1 cellular context compared by ENCODE assay signal in the genomic region with DNA sequence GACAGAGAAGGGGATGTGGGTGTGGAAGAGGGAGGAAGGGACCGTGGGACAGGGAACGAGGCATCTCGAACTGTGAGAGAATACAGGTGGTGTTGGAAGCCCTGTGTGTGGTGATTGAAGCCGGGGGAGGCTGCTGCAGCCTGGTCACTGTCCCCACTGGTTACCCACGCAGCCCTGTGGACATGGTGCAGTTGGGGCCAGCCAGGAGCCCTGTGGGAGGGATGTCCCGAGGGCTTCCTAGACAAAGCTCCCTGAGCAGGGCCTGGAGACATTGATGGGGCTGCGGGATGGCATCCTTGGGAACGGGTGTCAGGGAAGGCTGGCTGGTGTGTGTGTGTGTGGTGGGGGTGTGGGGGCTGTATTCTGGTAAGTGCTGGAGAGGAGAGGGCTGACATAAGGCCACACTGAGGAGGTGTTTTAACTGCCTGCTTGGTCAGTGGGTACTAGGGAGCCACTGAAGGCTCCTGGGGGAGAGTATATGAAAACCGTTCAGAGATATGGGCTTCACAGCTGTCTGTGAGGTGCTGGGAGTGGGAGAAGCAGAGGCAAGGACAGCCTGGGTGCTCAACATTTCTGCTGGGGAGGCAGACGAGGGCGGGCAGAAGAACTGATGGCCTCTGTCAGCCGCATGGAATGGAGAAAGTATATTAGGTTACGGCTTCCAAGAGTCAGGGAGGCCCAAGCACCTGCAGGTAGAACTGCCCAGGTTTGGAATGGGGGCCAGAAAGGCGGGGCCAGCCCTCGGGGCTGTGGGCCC.
TF ChIP-seq lines count a peak whose summit lies in the region.

No MANE protein-coding gene starts in this region.

TF ChIP-seq in HEK293, 187 proteins besides CTCF, POLR2A, EP300 and RAD21 (continued from another document):
- TF ChIP-seq, protein P1, sequence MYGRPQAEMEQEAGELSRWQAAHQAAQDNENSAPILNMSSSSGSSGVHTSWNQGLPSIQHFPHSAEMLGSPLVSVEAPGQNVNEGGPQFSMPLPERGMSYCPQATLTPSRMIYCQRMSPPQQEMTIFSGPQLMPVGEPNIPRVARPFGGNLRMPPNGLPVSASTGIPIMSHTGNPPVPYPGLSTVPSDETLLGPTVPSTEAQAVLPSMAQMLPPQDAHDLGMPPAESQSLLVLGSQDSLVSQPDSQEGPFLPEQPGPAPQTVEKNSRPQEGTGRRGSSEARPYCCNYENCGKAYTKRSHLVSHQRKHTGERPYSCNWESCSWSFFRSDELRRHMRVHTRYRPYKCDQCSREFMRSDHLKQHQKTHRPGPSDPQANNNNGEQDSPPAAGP (tag by site-specific recombination; IDR thresholded peaks at IDR 0.05), result no peak
- TF ChIP-seq ATF2 (tag by site-specific recombination; IDR thresholded peaks at IDR 0.05; ENCODE audit: low read depth), result no peak
- TF ChIP-seq ZNF223 (tag by site-specific recombination; IDR thresholded peaks at IDR 0.05), result no peak
- peak; percentile 87; the same call in 1 of the 2 replicates for TF ChIP-seq ZNF16 (tag by site-specific recombination; IDR thresholded peaks at IDR 0.05; ENCODE audit: low read depth)
- TF ChIP-seq ZNF10 (tag by site-specific recombination; IDR thresholded peaks at IDR 0.05), result no peak
- no peak for TF ChIP-seq ZNF639 (tag by site-specific recombination; IDR thresholded peaks at IDR 0.05)
- TF ChIP-seq EGR2 (tag by site-specific recombination; IDR thresholded peaks at IDR 0.05; ENCODE audit: low read depth), result peak; percentile 82
- TF ChIP-seq ZFHX2 (tag by site-specific recombination; conservative IDR thresholded peaks at IDR 0.05), result peak; percentile 81
- no peak for TF ChIP-seq ZNF433 (tag by site-specific recombination; IDR thresholded peaks at IDR 0.05; ENCODE audit: low read depth)
